In the genomic region with DNA sequence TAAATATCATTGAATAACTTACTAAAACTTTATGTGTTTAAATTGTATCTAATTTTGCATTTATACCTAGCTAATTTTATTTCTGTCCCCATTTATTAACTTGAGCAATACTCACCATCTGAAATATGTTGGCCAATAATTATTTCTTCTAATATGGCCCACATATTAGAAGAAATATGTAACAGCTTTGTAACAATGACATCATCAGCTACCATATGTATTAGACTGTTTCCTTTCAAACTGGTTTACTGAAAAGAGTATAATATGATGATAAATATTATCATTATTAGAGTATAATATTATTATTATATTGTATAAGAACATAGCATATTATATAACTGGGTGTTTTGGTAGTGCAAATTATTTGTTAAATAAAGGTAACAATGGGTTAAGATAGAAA, we compare ENCODE assay signal across 1 cellular context.
TF ChIP-seq lines count a peak whose summit lies in the region.

No MANE protein-coding gene starts in this region.

TF ChIP-seq in SK-N-SH treated with all-trans-retinoic acid at 6 μM for 48 hours, 23 proteins besides CTCF, POLR2A, EP300 and RAD21 (continued from another document):
- TF ChIP-seq, protein P1, sequence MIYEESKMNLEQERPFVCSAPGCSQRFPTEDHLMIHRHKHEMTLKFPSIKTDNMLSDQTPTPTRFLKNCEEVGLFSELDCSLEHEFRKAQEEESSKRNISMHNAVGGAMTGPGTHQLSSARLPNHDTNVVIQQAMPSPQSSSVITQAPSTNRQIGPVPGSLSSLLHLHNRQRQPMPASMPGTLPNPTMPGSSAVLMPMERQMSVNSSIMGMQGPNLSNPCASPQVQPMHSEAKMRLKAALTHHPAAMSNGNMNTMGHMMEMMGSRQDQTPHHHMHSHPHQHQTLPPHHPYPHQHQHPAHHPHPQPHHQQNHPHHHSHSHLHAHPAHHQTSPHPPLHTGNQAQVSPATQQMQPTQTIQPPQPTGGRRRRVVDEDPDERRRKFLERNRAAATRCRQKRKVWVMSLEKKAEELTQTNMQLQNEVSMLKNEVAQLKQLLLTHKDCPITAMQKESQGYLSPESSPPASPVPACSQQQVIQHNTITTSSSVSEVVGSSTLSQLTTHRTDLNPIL (CRISPR knock-in tag; IDR thresholded peaks at IDR 0.05; ENCODE audit: low read depth): no peak
- no peak for TF ChIP-seq ISL1 (CRISPR knock-in tag; IDR thresholded peaks at IDR 0.05)
- TF ChIP-seq BACH2 (CRISPR knock-in tag; IDR thresholded peaks at IDR 0.05; ENCODE audit: borderline replicate concordance): no peak
- TF ChIP-seq PATZ1 (CRISPR knock-in tag; IDR thresholded peaks at IDR 0.05; ENCODE audit: borderline replicate concordance): no peak
- TF ChIP-seq ZNF70 (CRISPR knock-in tag; IDR thresholded peaks at IDR 0.05): no peak
- no peak for TF ChIP-seq TOX (CRISPR knock-in tag; IDR thresholded peaks at IDR 0.05; ENCODE audit: borderline replicate concordance)
- no peak for TF ChIP-seq TSHZ2 (CRISPR knock-in tag; IDR thresholded peaks at IDR 0.05)
